ENCODE assay signal across 7 cellular contexts in genomic region chr3:6560259-6560658, GRCh38.
"Had no signal": no experiment of that assay in that cellular context is flagged by ENCODE, and none has a peak within 500 bp of the region (broad histone marks: within the 10 kb centered on the region; RNA-seq: fewer than 3 reads in every experiment).

No MANE protein-coding gene starts in this region.

- H3K9ac ChIP-seq: KMS-11 had no signal

- DNase-seq: IMR-90, KBM-7, KG1 had no signal

- H3K27ac ChIP-seq: HL-60, KMS-11 had no signal

- FAIRE-seq: HepG2, HTR-8/SVneo had no signal

- H3K4me2 ChIP-seq: KMS-11 had no signal

- ATAC-seq: HepG2 had no signal
